1 cellular context compared by ENCODE assay signal in the genomic region with DNA sequence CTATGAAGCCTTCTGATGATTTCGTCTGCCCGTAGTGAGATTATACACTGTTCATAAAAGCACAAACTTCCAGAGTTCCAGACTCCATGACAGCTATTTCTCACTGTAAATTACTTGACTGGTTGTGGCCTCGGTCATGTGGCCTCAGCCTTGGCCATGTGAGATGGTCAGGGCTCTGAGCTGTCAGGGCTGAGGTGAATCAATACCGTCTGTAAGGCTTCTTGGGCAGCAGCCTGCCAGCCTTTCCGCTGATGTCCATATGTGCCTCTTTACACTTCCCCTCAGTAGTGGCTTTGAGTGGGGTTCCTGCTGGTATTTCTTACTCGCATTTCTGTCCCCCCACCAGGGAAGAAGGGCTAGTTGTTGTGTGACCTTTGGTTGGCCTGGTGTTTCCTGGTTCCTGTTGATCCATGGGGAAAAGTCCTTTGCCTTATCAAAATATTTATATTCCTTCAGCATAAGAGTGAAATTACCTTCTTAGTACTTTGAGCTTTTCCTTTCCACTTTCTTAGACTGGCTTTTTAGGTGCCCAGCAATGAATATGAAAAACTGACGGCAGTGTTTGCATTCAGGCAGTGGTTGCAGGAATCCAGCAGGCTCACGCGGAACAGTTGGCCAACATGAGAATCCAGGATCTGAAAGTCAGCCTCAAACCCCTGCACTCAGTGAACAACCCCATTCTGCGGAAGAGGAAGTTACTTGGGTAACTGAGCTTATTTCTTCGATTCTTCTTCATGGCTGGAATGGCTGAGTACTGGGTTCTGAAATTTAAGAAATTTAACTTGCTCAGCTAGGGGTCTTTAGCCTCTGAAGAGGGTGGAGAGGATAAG.
TF ChIP-seq lines count a peak whose summit lies in the region.

No MANE protein-coding gene starts in this region.

TF ChIP-seq in endothelial cell of umbilical vein, 7 proteins besides CTCF, POLR2A, EP300 and RAD21:
- TF ChIP-seq MYC (IDR thresholded peaks at IDR 0.05; ENCODE audit: low read depth, low read length) = no peak
- TF ChIP-seq EZH2 (IDR thresholded peaks at IDR 0.05; ENCODE audit: borderline replicate concordance, low read depth, low read length, severe bottlenecking) = no peak
- TF ChIP-seq, protein P1, sequence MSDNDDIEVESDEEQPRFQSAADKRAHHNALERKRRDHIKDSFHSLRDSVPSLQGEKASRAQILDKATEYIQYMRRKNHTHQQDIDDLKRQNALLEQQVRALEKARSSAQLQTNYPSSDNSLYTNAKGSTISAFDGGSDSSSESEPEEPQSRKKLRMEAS (IDR thresholded peaks at IDR 0.05; ENCODE audit: insufficient read depth, insufficient read length) = no peak
- no peak for TF ChIP-seq FOS (IDR thresholded peaks at IDR 0.05; ENCODE audit: borderline replicate concordance, insufficient read depth, low read length)
- TF ChIP-seq POLR2AphosphoS5 (IDR thresholded peaks at IDR 0.05; ENCODE audit: insufficient read depth, low read depth, low read length) = no peak
- no peak for TF ChIP-seq GATA2 (IDR thresholded peaks at IDR 0.05; ENCODE audit: insufficient read depth, insufficient read length, low read depth, low read length)
- TF ChIP-seq JUN (IDR thresholded peaks at IDR 0.05; ENCODE audit: borderline replicate concordance, insufficient read depth, insufficient read length, low read depth) = no peak
TF ChIP-seq in endothelial cell of umbilical vein: peak in this region for 0.
